In genomic region chr7:29622335-29623265, GRCh38 we compare ENCODE assay signal across 10 cellular contexts.
DNase-seq lines count a peak whose midpoint lies in the region; ATAC-seq, FAIRE-seq and TF ChIP-seq lines count a peak whose summit lies in the region.
"Had no signal": no experiment of that assay in that cellular context is flagged by ENCODE, and none has a peak within 500 bp of the region (broad histone marks: within the 10 kb centered on the region; RNA-seq: fewer than 3 reads in every experiment).

No MANE protein-coding gene starts in this region.

- TF ChIP-seq CTCF in fibroblast of mammary gland (conservative IDR thresholded peaks at IDR 0.05; ENCODE audit: control insufficient read depth, insufficient read depth, low read depth, low read length) = no peak

- ATAC-seq in HG03095 (IDR thresholded peaks at IDR 0.05; ENCODE audit: unreplicated experiment) = no peak
- ATAC-seq: activated T-cell treated with anti-CD3 and anti-CD28 coated beads, Interleukin-2, amount 50 U/mL, for 4 hours; stimulated activated effector memory CD8-positive, alpha-beta T cell treated with anti-CD3 and anti-CD28 coated beads, Interleukin-12 subunit alpha, Interleukin-12 subunit beta, amount 100 ng/mL, for 72 hours had no signal

- no peak overlapping the region for H3K4me3 ChIP-seq in fibroblast of mammary gland (ENCODE audit: control insufficient read depth, low read depth, low read length)

- peak; percentile 25 for DNase-seq in NCI-H2227 (lab: John Stamatoyannopoulos, UW; ENCODE audit: unreplicated experiment)
- no peak for DNase-seq in NCI-H2227 treated with DMSO at 0.1 percent for 48 hours (lab: John Stamatoyannopoulos, UW)
- peak; percentile 81 for DNase-seq in RCC 7860 (ENCODE audit: low spot score)
- DNase-seq in fibroblast of mammary gland (ENCODE audit: low read depth) = peak; percentile 96
- DNase-seq in smooth muscle cell of the brain vasculature (ENCODE audit: low read depth, low spot score) = peak; percentile 7
- no peak for DNase-seq in stimulated activated naive CD4-positive, alpha-beta T cell (lab: John Stamatoyannopoulos, UW)
- DNase-seq in stimulated activated naive CD4-positive, alpha-beta T cell treated with Interleukin-2 at 50 U/mL for 16 hours (lab: John Stamatoyannopoulos, UW) = no peak
- DNase-seq: activated T-cell treated with anti-CD3 and anti-CD28 coated beads, Interleukin-2, amount 50 U/mL, for 4 hours had no signal

- FAIRE-seq in RCC 7860 (lab: Jason Lieb, UNC) = peak; percentile 92

Comparison
In these comparisons a context has a peak if more than half of its experiments do, and no peak if none do; other contexts are left out.
1. DNase-seq: peak in NCI-H2227 (single experiment), RCC 7860 (single experiment), fibroblast of mammary gland (single experiment) and smooth muscle cell of the brain vasculature (single experiment); none in NCI-H2227 treated with DMSO at 0.1 percent for 48 hours (single experiment), stimulated activated naive CD4-positive, alpha-beta T cell (0 of 6) and stimulated activated naive CD4-positive, alpha-beta T cell treated with Interleukin-2 at 50 U/mL for 16 hours (single experiment).